1 cellular context compared by ENCODE assay signal in genomic region chr1:87325982-87326738, GRCh38.
TF ChIP-seq lines count a peak whose summit lies in the region.

No MANE protein-coding gene starts in this region.

TF ChIP-seq in K562, 482 proteins besides CTCF, POLR2A, EP300 and RAD21 (continued from another document):
- no peak for TF ChIP-seq PHF21A (IDR thresholded peaks at IDR 0.05; ENCODE audit: borderline replicate concordance, low read depth)
- no peak for TF ChIP-seq ARID2 (IDR thresholded peaks at IDR 0.05)
- no peak for TF ChIP-seq YBX1 (IDR thresholded peaks at IDR 0.05)
- no peak for TF ChIP-seq POLR2G (IDR thresholded peaks at IDR 0.05; ENCODE audit: low read depth, low read length)
- no peak for TF ChIP-seq NONO (IDR thresholded peaks at IDR 0.05; ENCODE audit: low read depth in 2 of 2, low read length in 1 of 2)
- no peak for TF ChIP-seq SPI1 (IDR thresholded peaks at IDR 0.05; ENCODE audit: borderline replicate concordance, low read depth, low read length)
- 0 out of 4 replicates have a peak, but pooled peaks of 1 of the 2 experiments have one; percentile 26 for TF ChIP-seq TEAD1 (CRISPR knock-in tag; IDR thresholded peaks at IDR 0.05)
- TF ChIP-seq RBM14 (IDR thresholded peaks at IDR 0.05; ENCODE audit: borderline replicate concordance, insufficient read depth, low read depth, low read length), result no peak
- TF ChIP-seq C11orf30 (IDR thresholded peaks at IDR 0.05; ENCODE audit: low read depth), result peak; percentile 37
- TF ChIP-seq ZNF707 (CRISPR knock-in tag; conservative IDR thresholded peaks at IDR 0.05), result no peak
- TF ChIP-seq HOMEZ (CRISPR knock-in tag; IDR thresholded peaks at IDR 0.05), result no peak
- TF ChIP-seq ZNF316 (IDR thresholded peaks at IDR 0.05), result peak; percentile 36; the same call in 1 of the 2 replicates
- TF ChIP-seq SAFB2 (IDR thresholded peaks at IDR 0.05; ENCODE audit: borderline replicate concordance, low read depth, low read length, severe bottlenecking), result no peak
- TF ChIP-seq SMC3 (conservative IDR thresholded peaks at IDR 0.05; ENCODE audit: insufficient read depth, low read depth, low read length), result 0 out of 2 replicates have a peak, but pooled peaks have one; percentile 15
- TF ChIP-seq ZNF518B (CRISPR knock-in tag; IDR thresholded peaks at IDR 0.05), result no peak
- TF ChIP-seq TAF1 (IDR thresholded peaks at IDR 0.05; ENCODE audit: control insufficient read depth, extremely low read depth, insufficient read depth, low read length, severe bottlenecking), result no peak
- peak; percentile 70; the same call in 1 of the 2 replicates for TF ChIP-seq ARID3A (IDR thresholded peaks at IDR 0.05; ENCODE audit: borderline replicate concordance, low read depth, low read length)
- TF ChIP-seq TAF9B (IDR thresholded peaks at IDR 0.05; ENCODE audit: partially characterized antibody), result no peak
- TF ChIP-seq CREM (IDR thresholded peaks at IDR 0.05; ENCODE audit: low read depth), result no peak
- TF ChIP-seq POLR2AphosphoS2 (IDR thresholded peaks at IDR 0.05; ENCODE audit: low read length), result no peak
- no peak for TF ChIP-seq ZNF589 (CRISPR knock-in tag; IDR thresholded peaks at IDR 0.05; ENCODE audit: low read depth)
- 0 out of 2 replicates have a peak, but pooled peaks have one; percentile 31 for TF ChIP-seq TEAD4 (IDR thresholded peaks at IDR 0.05; ENCODE audit: low read length)
- TF ChIP-seq TEAD4 (CRISPR knock-in tag; IDR thresholded peaks at IDR 0.05; ENCODE audit: borderline replicate concordance), result no peak
- TF ChIP-seq NR4A1 (CRISPR knock-in tag; IDR thresholded peaks at IDR 0.05), result no peak
- TF ChIP-seq NR4A1 (tag; IDR thresholded peaks at IDR 0.05), result no peak
- no peak for TF ChIP-seq PTBP1 (IDR thresholded peaks at IDR 0.05; ENCODE audit: low read depth, low read length)
- TF ChIP-seq ZNF395 (CRISPR knock-in tag; IDR thresholded peaks at IDR 0.05), result no peak
- no peak for TF ChIP-seq SIN3A (IDR thresholded peaks at IDR 0.05; ENCODE audit: borderline replicate concordance in 2 of 2, control insufficient read depth in 1 of 2, low read depth in 2 of 2, low read length in 2 of 2)
- no peak for TF ChIP-seq ZNF263 (CRISPR knock-in tag; IDR thresholded peaks at IDR 0.05; ENCODE audit: borderline replicate concordance)
